ENCODE assay signal across 1 cellular context in the genomic region with DNA sequence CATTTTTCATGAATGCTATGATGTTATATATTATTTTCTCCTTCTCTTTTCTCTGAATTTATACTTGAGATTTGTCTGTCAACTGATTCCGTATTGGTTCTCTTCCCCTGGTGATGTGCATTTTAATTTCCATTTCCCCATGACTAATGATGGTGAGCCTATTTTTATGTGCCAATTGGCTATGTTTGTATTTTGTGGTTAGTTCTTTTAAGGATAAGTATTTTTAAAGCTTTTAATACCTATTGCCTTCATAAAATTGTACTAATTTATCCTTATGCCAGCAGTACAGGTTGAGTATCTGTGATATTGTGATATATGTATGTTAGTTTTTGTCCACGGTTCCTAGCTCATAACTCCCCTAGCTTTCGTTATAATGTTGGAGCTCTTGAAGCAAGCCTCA.
TF ChIP-seq lines count a peak whose summit lies in the region.

No MANE protein-coding gene starts in this region.

TF ChIP-seq in endothelial cell of umbilical vein, 7 proteins besides CTCF, POLR2A, EP300 and RAD21:
- TF ChIP-seq EZH2 (IDR thresholded peaks at IDR 0.05; ENCODE audit: borderline replicate concordance, low read depth, low read length, severe bottlenecking) (no peak), JUN (IDR thresholded peaks at IDR 0.05; ENCODE audit: borderline replicate concordance, insufficient read depth, insufficient read length, low read depth) (no peak), GATA2 (IDR thresholded peaks at IDR 0.05; ENCODE audit: insufficient read depth, insufficient read length, low read depth, low read length) (no peak), FOS (IDR thresholded peaks at IDR 0.05; ENCODE audit: borderline replicate concordance, insufficient read depth, low read length) (no peak), MYC (IDR thresholded peaks at IDR 0.05; ENCODE audit: low read depth, low read length) (no peak), POLR2AphosphoS5 (IDR thresholded peaks at IDR 0.05; ENCODE audit: insufficient read depth, low read depth, low read length) (no peak)
- TF ChIP-seq, protein P1, sequence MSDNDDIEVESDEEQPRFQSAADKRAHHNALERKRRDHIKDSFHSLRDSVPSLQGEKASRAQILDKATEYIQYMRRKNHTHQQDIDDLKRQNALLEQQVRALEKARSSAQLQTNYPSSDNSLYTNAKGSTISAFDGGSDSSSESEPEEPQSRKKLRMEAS (IDR thresholded peaks at IDR 0.05; ENCODE audit: insufficient read depth, insufficient read length) = no peak
